ENCODE assay signal across 26 cellular contexts in genomic region chr5:127515693-127516440, GRCh38. TPM values are rescaled to one million over a fixed set of nuclear protein-coding genes. Genes with fewer than 3 reads are reported as not detected.
DNase-seq lines count a peak whose midpoint lies in the region; ATAC-seq, FAIRE-seq and TF ChIP-seq lines count a peak whose summit lies in the region.
"Had no signal": no experiment of that assay in that cellular context is flagged by ENCODE, and none has a peak within 500 bp of the region (broad histone marks: within the 10 kb centered on the region; RNA-seq: fewer than 3 reads in every experiment).

No MANE protein-coding gene starts in this region.

- no peak overlapping the region for H3K9ac ChIP-seq in astrocyte (ENCODE audit: low read length)

- POLR2A ChIA-PET in RWPE1 (lab: Yijun Ruan, JAX; ENCODE audit: low non-redundant PET): no interaction called here

- H4K20me1 ChIP-seq in astrocyte (ENCODE audit: insufficient read depth, low read length): peaks cover 24% of the 10 kb centered on the region

- intact Hi-C loops in posterior cingulate gyrus (cut with DNase I): no loop called here

- H3K27ac ChIP-seq in 22Rv1 (peak overlapping the region; percentile 73), astrocyte (ENCODE audit: low read depth, low read length) (no peak overlapping the region), RWPE1 (no peak overlapping the region)
- H3K27ac ChIP-seq: esophagus squamous epithelium, psoas muscle had no signal

- peak overlapping the region; percentile 24 for H3K4me3 Mint-ChIP-seq in astrocyte (ENCODE audit: unreplicated experiment)
- H3K4me3 Mint-ChIP-seq: memory B cell had no signal

- no peak for FAIRE-seq in astrocyte (lab: Jason Lieb, UNC)
- no peak for FAIRE-seq in D721Med (lab: Jason Lieb, UNC)
- FAIRE-seq: H54, RCC 7860 had no signal

- H3K9me3 ChIP-seq in astrocyte (ENCODE audit: insufficient read depth, low read depth, low read length): peaks cover 5% of the 10 kb centered on the region
- H3K9me3 ChIP-seq: psoas muscle had no signal

- DNase-seq in DMS153 treated with DMSO at 0.1 percent for 48 hours (lab: John Stamatoyannopoulos, UW; ENCODE audit: unreplicated experiment): peak; percentile 2
- peak; percentile 33 for DNase-seq in NCI-H510A (lab: John Stamatoyannopoulos, UW)
- no peak for DNase-seq in astrocyte (ENCODE audit: low read depth)
- DNase-seq in posterior cingulate gyrus: no peak
- DNase-seq in RWPE1 (ENCODE audit: low spot score): no peak
- DNase-seq in D721Med (ENCODE audit: insufficient read length, low spot score): no peak
- DNase-seq: activated CD4-positive, CD25-positive, alpha-beta regulatory T cell treated with anti-CD3 and anti-CD28 coated beads, Interleukin-2, amount 50 U/mL, for 72 hours; activated CD8-positive, alpha-beta memory T cell treated with anti-CD3 and anti-CD28 coated beads for 24 hours; activated T-cell treated with anti-CD3 and anti-CD28 coated beads, Interleukin-2, amount 50 U/mL, for 48 hours; CD4-positive, alpha-beta memory T cell; effector memory CD8-positive, alpha-beta T cell; esophagus squamous epithelium; KG1; NCI-H1048; NCI-H2081 treated with DMSO at 0.1 percent for 48 hours; NK-92 treated with Interleukin-12 subunit alpha and Interleukin-12 subunit beta, amount 100 ng/mL, for 24 hours; psoas muscle; stimulated activated CD4-positive, alpha-beta T cell treated with anti-CD3 and anti-CD28 coated beads, Interleukin-1b, Interleukin-23, amount 100 ng/mL, for 48 hours; stimulated activated naive CD4-positive, alpha-beta T cell; T1000 had no signal

- H3K9me3 Mint-ChIP-seq in astrocyte (ENCODE audit: unreplicated experiment): peaks cover 2% of the 10 kb centered on the region
- H3K9me3 Mint-ChIP-seq: effector memory CD8-positive, alpha-beta T cell had no signal

- H3K36me3 Mint-ChIP-seq in astrocyte (ENCODE audit: low read depth, unreplicated experiment): peaks cover 5% of the 10 kb centered on the region

- peaks cover 10% of the 10 kb centered on the region for H3K4me1 Mint-ChIP-seq in astrocyte (ENCODE audit: low read depth, unreplicated experiment)

- H3K79me2 ChIP-seq in astrocyte (ENCODE audit: insufficient read depth, low read length): peaks cover 34% of the 10 kb centered on the region

- peaks cover 6% of the 10 kb centered on the region for H3K4me1 ChIP-seq in astrocyte (ENCODE audit: insufficient read depth, low read length)

- no peaks in the 10 kb centered on the region for H3K27me3 Mint-ChIP-seq in astrocyte (ENCODE audit: low read depth, unreplicated experiment)

- no peak overlapping the region for H3K27ac Mint-ChIP-seq in astrocyte (ENCODE audit: unreplicated experiment)
- H3K27ac Mint-ChIP-seq: activated naive CD4-positive, alpha-beta T cell treated with anti-CD3 and anti-CD28 coated beads, Interleukin-2, amount 50 U/mL, for 72 hours; CD4-positive, alpha-beta memory T cell; effector memory CD8-positive, alpha-beta T cell; memory B cell had no signal

- H2AFZ ChIP-seq in astrocyte (ENCODE audit: low read depth, low read length): no peak overlapping the region

- H3K27me3 ChIP-seq in astrocyte (ENCODE audit: insufficient read depth, low read length): no peaks in the 10 kb centered on the region

- TF ChIP-seq CTCF in 22Rv1 (IDR thresholded peaks at IDR 0.05) (no peak), astrocyte (IDR thresholded peaks at IDR 0.05; ENCODE audit: insufficient read depth, low read depth, low read length) (no peak), RWPE1 (conservative IDR thresholded peaks at IDR 0.05; ENCODE audit: low read depth) (no peak), D721Med (IDR thresholded peaks at IDR 0.05; ENCODE audit: insufficient read depth, missing control alignments) (no peak)

- ATAC-seq in GM21526 (IDR thresholded peaks at IDR 0.05; ENCODE audit: low FRiP score, unreplicated experiment): no peak
- ATAC-seq: activated naive CD4-positive, alpha-beta T cell treated with anti-CD3 and anti-CD28 coated beads, Interleukin-2, amount 50 U/mL, for 72 hours; effector memory CD8-positive, alpha-beta T cell; psoas muscle had no signal

- no peak overlapping the region for H3K4me3 ChIP-seq in astrocyte (ENCODE audit: insufficient read depth, low read depth, low read length)
- H3K4me3 ChIP-seq: esophagus squamous epithelium, psoas muscle had no signal

- CTCF ChIA-PET in RWPE1 (lab: Yijun Ruan, JAX): interaction anchor here (0.7 kb wide), 1 partner anchor 338 kb away, joined by 3 read pairs; no protein-coding TSS in a partner anchor

- no peak overlapping the region for H3K4me2 ChIP-seq in astrocyte (ENCODE audit: low read length)

- H3K36me3 ChIP-seq in astrocyte (ENCODE audit: insufficient read depth, low read length): peaks cover 5% of the 10 kb centered on the region

RNA-seq across cellular contexts. Expression of gene PRRC1, which starts 1.6 kb away (rescaled TPM):
- 131 and 141 TPM in 2 replicates for total RNA-seq in astrocyte

Comparison
In these comparisons a context has a peak if more than half of its experiments do, and no peak if none do; other contexts are left out.
1. DNase-seq: peak in DMS153 treated with DMSO at 0.1 percent for 48 hours (single experiment) and NCI-H510A (single experiment); none in astrocyte (single experiment), posterior cingulate gyrus (0 of 10), RWPE1 (single experiment) and D721Med (single experiment).